Comparison of ENCODE assay signal across 23 cellular contexts in the genomic region with DNA sequence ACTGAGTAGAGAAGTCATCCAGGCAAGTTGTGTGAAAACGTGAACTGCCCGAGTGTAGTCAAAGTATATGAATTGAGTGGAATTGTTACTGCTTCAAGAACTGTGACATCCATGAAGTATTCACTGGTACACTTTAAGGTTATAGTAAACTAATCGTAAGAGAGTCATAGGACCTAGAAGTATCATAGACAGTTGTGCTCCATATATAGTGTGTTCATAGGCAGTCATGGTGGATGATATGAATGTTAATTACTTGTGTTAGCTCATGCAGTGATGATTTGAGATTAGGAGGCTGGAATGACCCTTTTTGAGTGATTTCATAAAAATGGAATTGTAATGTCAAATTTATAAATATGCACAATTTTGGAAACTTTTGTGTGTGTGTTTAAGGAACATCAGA.
"Had no signal": no experiment of that assay in that cellular context is flagged by ENCODE, and none has a peak within 500 bp of the region (broad histone marks: within the 10 kb centered on the region; RNA-seq: fewer than 3 reads in every experiment).

No MANE protein-coding gene starts in this region.

- H3K9me3 ChIP-seq: heart right ventricle, ovary, prostate gland, sigmoid colon, suprapubic skin, tibial artery, upper lobe of right lung had no signal

- H3K27me3 Mint-ChIP-seq: activated CD4-positive, alpha-beta T cell treated with anti-CD3 and anti-CD28 coated beads, Interleukin-2, amount 10 ng/mL, durations not matched to agents 7 days and 5 days; activated naive CD8-positive, alpha-beta T cell treated with anti-CD3 and anti-CD28 coated beads, Interleukin-2, amount 10 ng/mL, durations not matched to agents 7 days and 5 days; dendritic cell treated with granulocyte-macrophage colony-stimulating factor and Interleukin-4, amounts not matched to agents 40 ng/mL and 50 ng/mL, for 4 days; naive thymus-derived CD4-positive, alpha-beta T cell; stimulated activated memory B cell treated with anti-CD40 and anti-IgM and Interleukin-4, amounts not matched to agents 10 μg/mL and 1 μg/mL and 100 μg/mL, for 72 hours had no signal

- H3K27ac Mint-ChIP-seq: activated CD4-positive, alpha-beta T cell treated with anti-CD3 and anti-CD28 coated beads, Interleukin-2, amount 10 ng/mL, durations not matched to agents 7 days and 5 days; activated naive CD8-positive, alpha-beta T cell treated with anti-CD3 and anti-CD28 coated beads, Interleukin-2, amount 10 ng/mL, durations not matched to agents 7 days and 5 days; dendritic cell treated with granulocyte-macrophage colony-stimulating factor and Interleukin-4, amounts not matched to agents 40 ng/mL and 50 ng/mL, for 4 days; endodermal cell; stimulated activated memory B cell treated with anti-CD40 and anti-IgM and Interleukin-4, amounts not matched to agents 10 μg/mL and 1 μg/mL and 100 μg/mL, for 72 hours; T-helper 2 cell treated with Interferon-gamma antibody and Interleukin-4, amounts not matched to agents 5 μg/mL and 100 μg/mL, for 36 hours had no signal

- H3K4me3 ChIP-seq: heart right ventricle, ovary, prostate gland, sigmoid colon, suprapubic skin, tibial artery, upper lobe of right lung had no signal

- H3K9me3 Mint-ChIP-seq: activated CD4-positive, alpha-beta T cell treated with anti-CD3 and anti-CD28 coated beads, Interleukin-2, amount 10 ng/mL, durations not matched to agents 7 days and 5 days; activated naive CD8-positive, alpha-beta T cell treated with anti-CD3 and anti-CD28 coated beads, Interleukin-2, amount 10 ng/mL, durations not matched to agents 7 days and 5 days; dendritic cell treated with granulocyte-macrophage colony-stimulating factor and Interleukin-4, amounts not matched to agents 40 ng/mL and 50 ng/mL, for 4 days; endodermal cell; naive thymus-derived CD4-positive, alpha-beta T cell; stimulated activated memory B cell treated with anti-CD40 and anti-IgM and Interleukin-4, amounts not matched to agents 10 μg/mL and 1 μg/mL and 100 μg/mL, for 72 hours; T-helper 2 cell treated with Interferon-gamma antibody and Interleukin-4, amounts not matched to agents 5 μg/mL and 100 μg/mL, for 36 hours had no signal

- H3K4me3 Mint-ChIP-seq: activated CD4-positive, alpha-beta T cell treated with anti-CD3 and anti-CD28 coated beads, Interleukin-2, amount 10 ng/mL, durations not matched to agents 7 days and 5 days; activated naive CD8-positive, alpha-beta T cell treated with anti-CD3 and anti-CD28 coated beads, Interleukin-2, amount 10 ng/mL, durations not matched to agents 7 days and 5 days; dendritic cell treated with granulocyte-macrophage colony-stimulating factor and Interleukin-4, amounts not matched to agents 40 ng/mL and 50 ng/mL, for 4 days; endodermal cell; naive thymus-derived CD4-positive, alpha-beta T cell; stimulated activated memory B cell treated with anti-CD40 and anti-IgM and Interleukin-4, amounts not matched to agents 10 μg/mL and 1 μg/mL and 100 μg/mL, for 72 hours; T-helper 2 cell treated with Interferon-gamma antibody and Interleukin-4, amounts not matched to agents 5 μg/mL and 100 μg/mL, for 36 hours had no signal

- DNase-seq: activated CD4-positive, alpha-beta T cell treated with anti-CD3 and anti-CD28 coated beads, Interleukin-2, amount 10 ng/mL, durations not matched to agents 7 days and 5 days; activated CD4-positive, CD25-positive, alpha-beta regulatory T cell treated with anti-CD3 and anti-CD28 coated beads, Interleukin-2, amount 50 U/mL, for 72 hours; activated gamma-delta T cell treated with Interleukin-2 at 50 U/mL for 16 hours; activated naive CD8-positive, alpha-beta T cell treated with anti-CD3 and anti-CD28 coated beads, Interleukin-2, amount 10 ng/mL, durations not matched to agents 7 days and 5 days; amniotic stem cell; caudate nucleus; endodermal cell; foreskin fibroblast; heart right ventricle; midbrain; naive thymus-derived CD4-positive, alpha-beta T cell; ovary; sigmoid colon; small intestine; tibial artery; upper lobe of right lung; WERI-Rb-1 had no signal

- ATAC-seq: esophagus mucosa; heart right ventricle; naive thymus-derived CD4-positive, alpha-beta T cell; stimulated activated memory B cell treated with anti-CD40 and anti-IgM and Interleukin-4, amounts not matched to agents 10 μg/mL and 1 μg/mL and 100 μg/mL, for 72 hours; upper lobe of right lung had no signal

- H3K27me3 ChIP-seq: heart right ventricle, ovary, sigmoid colon, suprapubic skin, tibial artery, upper lobe of right lung had no signal

- H3K36me3 ChIP-seq: ovary, prostate gland, WERI-Rb-1 had no signal

- H3K27ac ChIP-seq: ovary, prostate gland, suprapubic skin, tibial artery, upper lobe of right lung, WERI-Rb-1 had no signal

- H3K4me1 ChIP-seq: prostate gland, suprapubic skin, upper lobe of right lung had no signal

- H3K4me1 Mint-ChIP-seq: endodermal cell had no signal
